In genomic region chr4:108433832-108434231, GRCh38 we compare ENCODE assay signal across 9 cellular contexts.
DNase-seq lines count a peak whose midpoint lies in the region; ATAC-seq and TF ChIP-seq lines count a peak whose summit lies in the region.
"Had no signal": no experiment of that assay in that cellular context is flagged by ENCODE, and none has a peak within 500 bp of the region (broad histone marks: within the 10 kb centered on the region; RNA-seq: fewer than 3 reads in every experiment).

No MANE protein-coding gene starts in this region.

- H3K4me3 ChIP-seq in foreskin fibroblast (ENCODE audit: low read depth in 1 of 2, low read length in 2 of 2), result no peak overlapping the region
- no peak overlapping the region for H3K4me3 ChIP-seq in MM.1S (ENCODE audit: low read length)

- H2AFZ ChIP-seq in MM.1S (ENCODE audit: low read length), result no peak overlapping the region

- no peaks in the 10 kb centered on the region for H3K9me2 ChIP-seq in MM.1S (replicated peaks; ENCODE audit: insufficient read depth, low read length)

- peak overlapping the region; percentile 86 for H3K27ac Mint-ChIP-seq in activated T-cell treated with anti-CD3 and anti-CD28 coated beads, Interleukin-2, amount 50 U/mL, for 72 hours
- H3K27ac Mint-ChIP-seq: naive B cell had no signal

- no peak overlapping the region for H3K9ac ChIP-seq in MM.1S (ENCODE audit: low read length)

- H3K4me1 ChIP-seq in MM.1S (ENCODE audit: low read length), result no peaks in the 10 kb centered on the region

- TF ChIP-seq CTCF in AG09319 (IDR thresholded peaks at IDR 0.05; ENCODE audit: low read depth, low read length) (no peak), foreskin fibroblast (IDR thresholded peaks at IDR 0.05; ENCODE audit: low read depth, low read length) (no peak), MM.1S (IDR thresholded peaks at IDR 0.05; ENCODE audit: low read length) (no peak)

- H3K27me3 ChIP-seq in MM.1S (replicated peaks; ENCODE audit: insufficient read depth, low read length), result no peaks in the 10 kb centered on the region

- no peaks in the 10 kb centered on the region for H3F3A ChIP-seq in MM.1S (ENCODE audit: insufficient read depth, low read length)

- no peak overlapping the region for H3K27ac ChIP-seq in MM.1S (ENCODE audit: low read length)

- peaks cover 3 to 4% of the 10 kb centered on the region in 2 donors for H3K36me3 Mint-ChIP-seq in activated T-cell treated with anti-CD3 and anti-CD28 coated beads, Interleukin-2, amount 50 U/mL, for 72 hours (ENCODE audit: insufficient read depth in 2 of 2)
- H3K36me3 Mint-ChIP-seq: naive B cell had no signal

- peaks cover 30% of the 10 kb centered on the region for H3K4me1 Mint-ChIP-seq in activated T-cell treated with anti-CD3 and anti-CD28 coated beads, Interleukin-2, amount 50 U/mL, for 72 hours (ENCODE audit: low read depth)

- H3K4me3 Mint-ChIP-seq in activated T-cell treated with anti-CD3 and anti-CD28 coated beads, Interleukin-2, amount 50 U/mL, for 72 hours, result peak overlapping the region; percentile 42 to 77
- H3K4me3 Mint-ChIP-seq: naive B cell had no signal

- H4K20me1 ChIP-seq in MM.1S (ENCODE audit: insufficient read depth, low read length), result no peaks in the 10 kb centered on the region

- peak; percentile 72 to 75 for ATAC-seq in activated T-cell treated with anti-CD3 and anti-CD28 coated beads, Interleukin-2, amount 50 U/mL, for 72 hours (replicated peaks in 1 of 2)
- no peak for ATAC-seq in GM19397 (IDR thresholded peaks at IDR 0.05; ENCODE audit: unreplicated experiment)

- no peaks in the 10 kb centered on the region for H3K9me3 ChIP-seq in MM.1S (replicated peaks; ENCODE audit: insufficient read depth, low read length)

- DNase-seq in AG09319 (ENCODE audit: extremely low read depth, low read depth), result peak; percentile 23
- peak; percentile 59 for DNase-seq in HCEC 1CT
- peak; percentile 14 to 20 for DNase-seq in activated T-cell treated with anti-CD3 and anti-CD28 coated beads, Interleukin-2, amount 50 U/mL, for 72 hours
- peak; percentile 56 to 77 for DNase-seq in foreskin fibroblast
- DNase-seq in NCI-H2107 treated with DMSO at 0.1 percent for 48 hours (lab: John Stamatoyannopoulos, UW; ENCODE audit: unreplicated experiment), result no peak
- no peak for DNase-seq in NCI-H128 (lab: John Stamatoyannopoulos, UW; ENCODE audit: unreplicated experiment)
- no peak for DNase-seq in MM.1S
- DNase-seq: naive B cell had no signal

- H3K9me3 Mint-ChIP-seq in activated T-cell treated with anti-CD3 and anti-CD28 coated beads, Interleukin-2, amount 50 U/mL, for 72 hours, result peaks cover 0 to 2% of the 10 kb centered on the region in 2 donors

- H3K36me3 ChIP-seq in MM.1S (replicated peaks; ENCODE audit: insufficient read depth, low read length), result no peaks in the 10 kb centered on the region

- no peaks in the 10 kb centered on the region for H3K27me3 Mint-ChIP-seq in activated T-cell treated with anti-CD3 and anti-CD28 coated beads, Interleukin-2, amount 50 U/mL, for 72 hours (ENCODE audit: low read depth)
- H3K27me3 Mint-ChIP-seq: naive B cell had no signal

- no peaks in the 10 kb centered on the region for H3K79me2 ChIP-seq in MM.1S (ENCODE audit: low read length)

- H3K4me2 ChIP-seq in MM.1S (ENCODE audit: low read depth, low read length), result no peak overlapping the region

Comparison
In these comparisons a context has a peak if more than half of its experiments do, and no peak if none do; other contexts are left out.
1. DNase-seq: peak in AG09319 (single experiment), HCEC 1CT (single experiment), activated T-cell treated with anti-CD3 and anti-CD28 coated beads, Interleukin-2, amount 50 U/mL, for 72 hours (2 of 2) and foreskin fibroblast (2 of 2); none in NCI-H2107 treated with DMSO at 0.1 percent for 48 hours (single experiment), NCI-H128 (single experiment) and MM.1S (single experiment).